Comparison of ENCODE assay signal across 26 cellular contexts in the genomic region with DNA sequence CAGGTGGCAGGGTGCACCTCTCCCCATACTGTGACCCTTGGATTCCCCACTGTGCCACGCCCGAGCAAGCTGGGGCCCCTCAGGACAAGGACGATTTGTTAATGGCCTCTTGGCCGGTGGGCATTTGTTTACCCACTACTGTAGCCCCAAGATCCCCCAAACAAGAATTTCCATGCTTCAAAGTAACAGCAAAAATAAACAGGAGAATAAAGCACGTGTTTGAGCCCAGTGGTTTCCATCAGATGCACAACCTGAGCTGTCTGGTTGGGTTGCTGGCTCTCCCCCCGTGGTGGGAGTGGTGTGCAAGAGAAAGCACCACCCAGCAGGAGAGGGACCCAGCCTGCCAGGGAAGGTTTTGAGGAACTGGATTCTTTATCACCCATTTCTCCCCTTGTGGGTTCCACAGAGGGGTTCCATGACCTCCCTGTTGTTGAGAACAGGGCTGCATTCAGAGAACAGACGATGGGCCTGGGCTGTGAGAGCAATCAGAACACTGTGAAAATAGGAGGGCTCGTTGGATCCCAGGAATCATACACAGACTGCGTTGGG. TPM values are rescaled to one million over a fixed set of nuclear protein-coding genes. Genes with fewer than 3 reads are reported as not detected.
DNase-seq lines count a peak whose midpoint lies in the region; ATAC-seq, FAIRE-seq and TF ChIP-seq lines count a peak whose summit lies in the region.
"Had no signal": no experiment of that assay in that cellular context is flagged by ENCODE, and none has a peak within 500 bp of the region (broad histone marks: within the 10 kb centered on the region; RNA-seq: fewer than 3 reads in every experiment).

No MANE protein-coding gene starts in this region.

- H3K4me2 ChIP-seq in Loucy (ENCODE audit: low read depth, low read length, poor library complexity, severe bottlenecking) (peak overlapping the region; percentile 95), GM12878 (ENCODE audit: control insufficient read depth, insufficient read depth) (no peak overlapping the region)
- H3K4me2 ChIP-seq: hepatocyte had no signal

- POLR2A ChIA-PET in GM12878 (lab: Charles Lee), result interaction anchor here (1.5 kb wide), 1 partner anchor 14 kb away, joined by 4 read pairs; no protein-coding TSS in a partner anchor

- RAD21 ChIA-PET in GM12878 (lab: Charles Lee; ENCODE audit: unreplicated experiment), result no interaction called here

- H3K9me3 Mint-ChIP-seq in CD14-positive monocyte, result no peaks in the 10 kb centered on the region
- H3K9me3 Mint-ChIP-seq: activated CD4-positive, alpha-beta T cell treated with anti-CD3 and anti-CD28 coated beads, Interleukin-2, amount 10 ng/mL, durations not matched to agents 24 days and 14 days; activated naive CD4-positive, alpha-beta T cell treated with anti-CD3 and anti-CD28 coated beads, Interleukin-2, amount 10 ng/mL, durations not matched to agents 7 days and 5 days; activated T-helper 1 cell treated with anti-CD3 and anti-CD28 coated beads, Interleukin-12 subunit alpha, Interleukin-12 subunit beta, Interleukin-2, Interleukin-4 antibody, amounts not matched to agents 30 ng/mL and 10 ng/mL and 1 ng/mL, durations not matched to agents 14 hours and 24 hours and 36 hours; CD4-positive, CD25-positive, alpha-beta regulatory T cell; naive thymus-derived CD8-positive, alpha-beta T cell; T-helper 1 cell treated with Interleukin-12 subunit alpha and Interleukin-12 subunit beta and Interleukin-4 antibody, amounts not matched to agents 30 μg/mL and 1 μg/mL, for 36 hours had no signal

- peaks cover 0 to 3% (median 1%) of the 10 kb centered on the region in 3 donors for H3K27me3 Mint-ChIP-seq in CD14-positive monocyte (ENCODE audit: low read depth in 3 of 3)

- no peak for TF ChIP-seq CTCF in CD14-positive monocyte (IDR thresholded peaks at IDR 0.05)
- no peak for TF ChIP-seq CTCF in Loucy (conservative IDR thresholded peaks at IDR 0.05; ENCODE audit: low read length)
- TF ChIP-seq CTCF in GM12878 (IDR thresholded peaks at IDR 0.05 in 2 of 3, conservative IDR thresholded peaks at IDR 0.05 in 1 of 3; ENCODE audit: control insufficient read depth in 2 of 3, extremely low read depth in 1 of 3, insufficient read depth in 1 of 3, low read depth in 3 of 3, low read length in 3 of 3), result no peak
- no peak for TF ChIP-seq CTCF in neutrophil (IDR thresholded peaks at IDR 0.05)

- SMC1A ChIA-PET in GM12878 (lab: Charles Lee; ENCODE audit: uncharacterized antibody, unreplicated experiment), result interaction anchor here (1.2 kb wide), 1 partner anchor 71 kb away, joined by 4 read pairs; no protein-coding TSS in a partner anchor

- H3K4me1 ChIP-seq in Loucy (ENCODE audit: insufficient read depth, low read length, poor library complexity, severe bottlenecking) (peaks cover 57% of the 10 kb centered on the region), GM12878 (ENCODE audit: control insufficient read depth, insufficient read depth, low read length) (peaks cover 6% of the 10 kb centered on the region), neutrophil (ENCODE audit: control insufficient read depth in 1 of 2, insufficient read depth in 1 of 2, low read depth in 1 of 2, low read length in 1 of 2) (peaks cover 57 to 69% of the 10 kb centered on the region in 2 experiments)
- H3K4me1 ChIP-seq: HAP-1, Peyer's patch had no signal

- TF ChIP-seq POLR2A in GM12878 (IDR thresholded peaks at IDR 0.05; ENCODE audit: low read depth, low read length), result no peak

- ATAC-seq in GM12878, result no peak
- ATAC-seq in left colon, result no peak
- ATAC-seq: left lung; naive thymus-derived CD8-positive, alpha-beta T cell had no signal

- intact Hi-C loops in CD14-positive monocyte (cut with micrococcal nuclease) (loop anchor here (5.0 to 10.0 kb wide), 2 partner anchors 36 to 153 kb away; no protein-coding TSS in a partner anchor), GM12878 (cut with micrococcal nuclease; ENCODE audit: unreplicated experiment) (no loop called here), left colon (cut with DNase I, micrococcal nuclease) (no loop called here)

- TF ChIP-seq RAD21 in GM12878 (IDR thresholded peaks at IDR 0.05; ENCODE audit: insufficient read depth, low read depth, low read length), result no peak

- H3K36me3 ChIP-seq in Loucy (ENCODE audit: insufficient read depth, low read length) (no peaks in the 10 kb centered on the region; the same call in 1 of the 2 replicates), GM12878 (ENCODE audit: control insufficient read depth in 2 of 2, insufficient read depth in 2 of 2, low read length in 1 of 2) (no peaks in the 10 kb centered on the region), neutrophil (peaks cover 48% of the 10 kb centered on the region)
- H3K36me3 ChIP-seq: HAP-1, ovary, Peyer's patch, thyroid gland had no signal

- no peaks in the 10 kb centered on the region for H3K9me2 ChIP-seq in Loucy (replicated peaks; ENCODE audit: low read depth, low read length)

- H2AFZ ChIP-seq in Loucy (ENCODE audit: low read length), result no peak overlapping the region
- H2AFZ ChIP-seq in GM12878 (ENCODE audit: control insufficient read depth, low read depth, low read length), result no peak overlapping the region
- H2AFZ ChIP-seq: hepatocyte had no signal

- peaks cover 68% of the 10 kb centered on the region for H3K4me1 Mint-ChIP-seq in CD14-positive monocyte

- H3K27me3 ChIP-seq in Loucy (ENCODE audit: insufficient read depth, low read length, poor library complexity, severe bottlenecking) (no peaks in the 10 kb centered on the region), GM12878 (replicated peaks in 1 of 2; ENCODE audit: control insufficient read depth in 2 of 2, insufficient read depth in 2 of 2, low read length in 1 of 2) (peaks cover 0 to 3% of the 10 kb centered on the region in 2 experiments; a peak in 1 of 4 replicates), neutrophil (no peaks in the 10 kb centered on the region)
- H3K27me3 ChIP-seq: hepatocyte, left lung, ovary, Peyer's patch, thyroid gland had no signal

- in situ Hi-C loops in GM12878 (cut with MboI), result no loop called here

- H3K9ac ChIP-seq in Loucy (ENCODE audit: low read depth, low read length, poor library complexity, severe bottlenecking) (peak overlapping the region; percentile 99), GM12878 (ENCODE audit: control insufficient read depth, insufficient read depth, low read length) (no peak overlapping the region)

- H3K4me3 Mint-ChIP-seq in CD14-positive monocyte, result peak overlapping the region; percentile 94 to 97
- H3K4me3 Mint-ChIP-seq: activated CD4-positive, alpha-beta T cell treated with anti-CD3 and anti-CD28 coated beads, Interleukin-2, amount 10 ng/mL, durations not matched to agents 24 days and 14 days; activated naive CD4-positive, alpha-beta T cell treated with anti-CD3 and anti-CD28 coated beads, Interleukin-2, amount 10 ng/mL, durations not matched to agents 7 days and 5 days; activated T-helper 1 cell treated with anti-CD3 and anti-CD28 coated beads, Interleukin-12 subunit alpha, Interleukin-12 subunit beta, Interleukin-2, Interleukin-4 antibody, amounts not matched to agents 30 ng/mL and 10 ng/mL and 1 ng/mL, durations not matched to agents 14 hours and 24 hours and 36 hours; T-helper 1 cell treated with Interleukin-12 subunit alpha and Interleukin-12 subunit beta and Interleukin-4 antibody, amounts not matched to agents 30 μg/mL and 1 μg/mL, for 36 hours had no signal

- DNase-seq in CD14-positive monocyte (ENCODE audit: low spot score) (peak; percentile 63), GM12878 (ENCODE audit: low read depth, low spot score) (no peak), left colon (no peak), HuH-7 (ENCODE audit: low spot score) (no peak)
- DNase-seq in central memory CD4-positive, alpha-beta T cell, result no peak
- DNase-seq: activated CD4-positive, alpha-beta T cell treated with anti-CD3 and anti-CD28 coated beads, Interleukin-2, amount 10 ng/mL, durations not matched to agents 24 days and 14 days; activated naive CD4-positive, alpha-beta T cell treated with anti-CD3 and anti-CD28 coated beads, Interleukin-2, amount 10 ng/mL, durations not matched to agents 7 days and 5 days; amniotic stem cell; CD4-positive, CD25-positive, alpha-beta regulatory T cell; left lung; midbrain; naive thymus-derived CD8-positive, alpha-beta T cell; NCI-H1417 treated with DMSO at 0.1 percent for 48 hours; NCI-H446 treated with DMSO at 0.1 percent for 48 hours; Peyer's patch; stimulated activated naive CD4-positive, alpha-beta T cell treated with Interleukin-2 at 50 U/mL for 16 hours; thyroid gland had no signal

- H3K4me3 ChIP-seq in Loucy (ENCODE audit: low read length, poor library complexity, severe bottlenecking) (peak overlapping the region; percentile 91), GM12878 (no peak overlapping the region), neutrophil (ENCODE audit: low read depth in 1 of 2, low read length in 1 of 2) (peak overlapping the region; percentile 85 to 90)
- H3K4me3 ChIP-seq: HAP-1, hepatocyte, ovary, thyroid gland had no signal

- peak overlapping the region; percentile 86 to 100 (median 98) for H3K27ac Mint-ChIP-seq in CD14-positive monocyte
- H3K27ac Mint-ChIP-seq: activated CD4-positive, alpha-beta T cell treated with anti-CD3 and anti-CD28 coated beads, Interleukin-2, amount 10 ng/mL, durations not matched to agents 24 days and 14 days; activated naive CD4-positive, alpha-beta T cell treated with anti-CD3 and anti-CD28 coated beads, Interleukin-2, amount 10 ng/mL, durations not matched to agents 7 days and 5 days; activated T-helper 1 cell treated with anti-CD3 and anti-CD28 coated beads, Interleukin-12 subunit alpha, Interleukin-12 subunit beta, Interleukin-2, Interleukin-4 antibody, amounts not matched to agents 30 ng/mL and 10 ng/mL and 1 ng/mL, durations not matched to agents 14 hours and 24 hours and 36 hours; naive thymus-derived CD8-positive, alpha-beta T cell had no signal

- H4K20me1 ChIP-seq in Loucy (ENCODE audit: insufficient read depth, low read length, poor library complexity, severe bottlenecking) (peaks cover 34% of the 10 kb centered on the region), GM12878 (ENCODE audit: control insufficient read depth, insufficient read depth) (no peaks in the 10 kb centered on the region)

- H3F3A ChIP-seq in Loucy (ENCODE audit: low read depth), result peaks cover under 1% of the 10 kb centered on the region

- TF ChIP-seq EP300 in GM12878 (IDR thresholded peaks at IDR 0.05; ENCODE audit: borderline replicate concordance in 1 of 2, control insufficient read depth in 1 of 2, low read depth in 2 of 2, low read length in 2 of 2), result no peak

- WGBS in GM12878 (ENCODE audit: insufficient coverage, insufficient replicate concordance, low lambda C conversion rate, missing lambda C conversion rate), result 13% methylated on average over 9 of the region's 9 CpGs

- no TSS peak for BruUV-seq in GM12878 (replicated peaks; lab: Mats Ljungman, UMichigan)

- no peak overlapping the region for H3K27ac ChIP-seq in GM12878 (ENCODE audit: control insufficient read depth, insufficient read depth)
- H3K27ac ChIP-seq in neutrophil, result peak overlapping the region; percentile 99
- H3K27ac ChIP-seq: hepatocyte, ovary, VCaP had no signal

- H3K36me3 Mint-ChIP-seq in CD14-positive monocyte, result peaks cover 75 to 78% of the 10 kb centered on the region in 2 donors
- H3K36me3 Mint-ChIP-seq: activated naive CD4-positive, alpha-beta T cell treated with anti-CD3 and anti-CD28 coated beads, Interleukin-2, amount 10 ng/mL, durations not matched to agents 7 days and 5 days; CD4-positive, CD25-positive, alpha-beta regulatory T cell; naive thymus-derived CD8-positive, alpha-beta T cell had no signal

- H3K79me2 ChIP-seq in Loucy (ENCODE audit: insufficient read depth, low read length) (peaks cover 75% of the 10 kb centered on the region), GM12878 (ENCODE audit: control insufficient read depth, insufficient read depth, low read length) (no peaks in the 10 kb centered on the region)
- H3K79me2 ChIP-seq: hepatocyte had no signal

- CTCF ChIA-PET in GM12878 (lab: Yijun Ruan, JAX), result interaction anchor here (0.6 to 2.6 kb wide), 5 partner anchors 13 to 120 kb away, joined by 3 to 10 read pairs (median 4); no protein-coding TSS in a partner anchor

- H3K9me3 ChIP-seq in Loucy (ENCODE audit: insufficient read depth, low read depth, low read length) (no peaks in the 10 kb centered on the region), GM12878 (replicated peaks; ENCODE audit: control insufficient read depth, insufficient read depth, low read length) (no peaks in the 10 kb centered on the region), neutrophil (no peaks in the 10 kb centered on the region)
- H3K9me3 ChIP-seq: HAP-1, left lung, ovary, Peyer's patch, thyroid gland had no signal

- FAIRE-seq in GM12878 (lab: Jason Lieb, UNC), result no peak

RNA-seq across cellular contexts. Expression of a gene that starts 4.8 kb away (rescaled TPM):
- polyA plus RNA-seq in CD14-positive monocyte (10 to 100 TPM; 26.0 to 48.9 TPM), GM12878 (2011; rRNA removed) (0.20 and 0.22 TPM in 2 replicates), GM12878 (2014; fragmentation: Illumina TruSeq; extraction: Trizol) (1.6 TPM in 2 replicates), GM12878 (2014; fragmentation: Nextera tagmentation; extraction: Ambion mirVana) (under 1 TPM; 0.35 to 0.55 TPM), GM12878 (2014; rRNA removed) (1.3 and 1.5 TPM in 2 replicates), GM12878 (2016; fragmentation: Nextera tagmentation; extraction: Ambion mirVana) (under 1 TPM; 0.27 to 0.30 TPM)
- 1.5 and 1.8 TPM in 2 replicates for total RNA-seq in GM12878 (2013; cell fraction: nucleolus; rRNA removed)
- total RNA-seq in GM12878 (2014; rRNA removed) (2.3 and 2.7 TPM in 2 replicates), GM12878 (2014; rRNA removed; fragmentation: Illumina TruSeq; extraction: Trizol) (1.3 TPM in 2 replicates), GM12878 (2021) (2.5 and 2.6 TPM in 2 replicates), left colon (10 to 100 TPM in 1 of 2 donors, 1 to 10 TPM in 1; 9.0 to 14.2 TPM)
- 0.26 TPM for polyA plus RNA-seq in GM12878 (2011; ENCODE audit: low read depth)
- 0.15 and 0.17 TPM in 2 replicates for polyA plus RNA-seq in GM12878 (2011; cell fraction: cytosol; rRNA removed)
- polyA plus RNA-seq in GM12878 (2011; cell fraction: nucleus; rRNA removed), result 0.18 and 0.30 TPM in 2 replicates
- polyA plus RNA-seq in GM12878 (2012), result 0.24 and 0.28 TPM in 2 replicates
- polyA minus RNA-seq in GM12878 (2011; rRNA and poly(A)+ RNA removed), result 0.26 and 0.29 TPM in 2 replicates
- 0.10 TPM in 1 of 2 replicates, not detected in the other for polyA minus RNA-seq in GM12878 (2011; cell fraction: cytosol; rRNA and poly(A)+ RNA removed)
- 0.12 and 0.29 TPM in 2 replicates for polyA minus RNA-seq in GM12878 (2011; cell fraction: nucleus; rRNA and poly(A)+ RNA removed)
- total RNA-seq: SK-MEL-5 had no signal

RNA-seq across cellular contexts. Expression of a gene that starts 31.9 kb away (rescaled TPM):
- polyA plus RNA-seq in CD14-positive monocyte (10 to 100 TPM in 1 of 2 donors, 1 to 10 TPM in 1; 7.4 to 30.2 TPM), GM12878 (2011; rRNA removed) (not detected in 2 replicates), GM12878 (2014; fragmentation: Illumina TruSeq; extraction: Trizol) (not detected in 2 replicates), GM12878 (2014; fragmentation: Nextera tagmentation; extraction: Ambion mirVana) (not detected), GM12878 (2014; rRNA removed) (not detected in 2 replicates), GM12878 (2016; fragmentation: Nextera tagmentation; extraction: Ambion mirVana) (not detected)
- not detected in 2 replicates for total RNA-seq in GM12878 (2013; cell fraction: nucleolus; rRNA removed)
- total RNA-seq in GM12878 (2014; rRNA removed) (not detected in 2 replicates), GM12878 (2014; rRNA removed; fragmentation: Illumina TruSeq; extraction: Trizol) (not detected in 2 replicates), GM12878 (2021) (0.05 TPM in 1 of 2 replicates, not detected in the other), left colon (1 to 10 TPM; 4.5 to 7.0 TPM)
- not detected for polyA plus RNA-seq in GM12878 (2011; ENCODE audit: low read depth)
- not detected in 2 replicates for polyA plus RNA-seq in GM12878 (2011; cell fraction: cytosol; rRNA removed)
- 0.03 TPM in 1 of 2 replicates, not detected in the other for polyA plus RNA-seq in GM12878 (2011; cell fraction: nucleus; rRNA removed)
- not detected in 2 replicates for polyA plus RNA-seq in GM12878 (2012)
- polyA minus RNA-seq in GM12878 (2011; rRNA and poly(A)+ RNA removed), result not detected in 2 replicates
- not detected in 2 replicates for polyA minus RNA-seq in GM12878 (2011; cell fraction: cytosol; rRNA and poly(A)+ RNA removed)
- not detected in 2 replicates for polyA minus RNA-seq in GM12878 (2011; cell fraction: nucleus; rRNA and poly(A)+ RNA removed)
- total RNA-seq: activated CD4-positive, alpha-beta T cell treated with anti-CD3 and anti-CD28 coated beads, Interleukin-2, amount 10 ng/mL, durations not matched to agents 24 days and 14 days; activated T-helper 1 cell treated with anti-CD3 and anti-CD28 coated beads, Interleukin-12 subunit alpha, Interleukin-12 subunit beta, Interleukin-2, Interleukin-4 antibody, amounts not matched to agents 30 ng/mL and 10 ng/mL and 1 ng/mL, durations not matched to agents 14 hours and 24 hours and 36 hours; CD4-positive, CD25-positive, alpha-beta regulatory T cell; SK-MEL-5 had no signal
- polyA plus RNA-seq: CD4-positive, CD25-positive, alpha-beta regulatory T cell; naive thymus-derived CD8-positive, alpha-beta T cell had no signal

RNA-seq across cellular contexts. Expression of a gene that starts 46.2 kb away (rescaled TPM):
- polyA plus RNA-seq in CD14-positive monocyte (not detected), GM12878 (2011; rRNA removed) (not detected in 2 replicates), GM12878 (2014; fragmentation: Illumina TruSeq; extraction: Trizol) (not detected in 2 replicates), GM12878 (2014; fragmentation: Nextera tagmentation; extraction: Ambion mirVana) (not detected), GM12878 (2014; rRNA removed) (not detected in 2 replicates), GM12878 (2016; fragmentation: Nextera tagmentation; extraction: Ambion mirVana) (not detected)
- not detected in 2 replicates for total RNA-seq in GM12878 (2013; cell fraction: nucleolus; rRNA removed)
- total RNA-seq in GM12878 (2014; rRNA removed) (not detected in 2 replicates), GM12878 (2014; rRNA removed; fragmentation: Illumina TruSeq; extraction: Trizol) (not detected in 2 replicates), GM12878 (2021) (not detected in 2 replicates), left colon (not detected)
- polyA plus RNA-seq in GM12878 (2011; ENCODE audit: low read depth), result not detected
- polyA plus RNA-seq in GM12878 (2011; cell fraction: cytosol; rRNA removed), result not detected in 2 replicates
- polyA plus RNA-seq in GM12878 (2011; cell fraction: nucleus; rRNA removed), result not detected in 2 replicates
- not detected in 2 replicates for polyA plus RNA-seq in GM12878 (2012)
- polyA minus RNA-seq in GM12878 (2011; rRNA and poly(A)+ RNA removed), result not detected in 2 replicates
- polyA minus RNA-seq in GM12878 (2011; cell fraction: cytosol; rRNA and poly(A)+ RNA removed), result not detected in 2 replicates
- not detected in 2 replicates for polyA minus RNA-seq in GM12878 (2011; cell fraction: nucleus; rRNA and poly(A)+ RNA removed)
- total RNA-seq: activated CD4-positive, alpha-beta T cell treated with anti-CD3 and anti-CD28 coated beads, Interleukin-2, amount 10 ng/mL, durations not matched to agents 24 days and 14 days; activated T-helper 1 cell treated with anti-CD3 and anti-CD28 coated beads, Interleukin-12 subunit alpha, Interleukin-12 subunit beta, Interleukin-2, Interleukin-4 antibody, amounts not matched to agents 30 ng/mL and 10 ng/mL and 1 ng/mL, durations not matched to agents 14 hours and 24 hours and 36 hours; CD4-positive, CD25-positive, alpha-beta regulatory T cell; left lung; naive thymus-derived CD8-positive, alpha-beta T cell; Peyer's patch; SK-MEL-5; thyroid gland had no signal
- polyA plus RNA-seq: CD4-positive, CD25-positive, alpha-beta regulatory T cell; hepatocyte; naive thymus-derived CD8-positive, alpha-beta T cell; ovary had no signal

Comparison
In these comparisons a context has a peak if more than half of its experiments do, and no peak if none do; other contexts are left out.
1. RNA of a gene that starts 31.9 kb away (total RNA-seq): 4.5 to 7.0 TPM in left colon; 0.05 TPM in GM12878; every median in the first group is over 4 times any median in the second.
2. intact Hi-C loops: an anchor here in CD14-positive monocyte (5.0 to 10.0 kb wide); none called in GM12878 and left colon.